Comparison of ENCODE assay signal across 14 cellular contexts in the genomic region with DNA sequence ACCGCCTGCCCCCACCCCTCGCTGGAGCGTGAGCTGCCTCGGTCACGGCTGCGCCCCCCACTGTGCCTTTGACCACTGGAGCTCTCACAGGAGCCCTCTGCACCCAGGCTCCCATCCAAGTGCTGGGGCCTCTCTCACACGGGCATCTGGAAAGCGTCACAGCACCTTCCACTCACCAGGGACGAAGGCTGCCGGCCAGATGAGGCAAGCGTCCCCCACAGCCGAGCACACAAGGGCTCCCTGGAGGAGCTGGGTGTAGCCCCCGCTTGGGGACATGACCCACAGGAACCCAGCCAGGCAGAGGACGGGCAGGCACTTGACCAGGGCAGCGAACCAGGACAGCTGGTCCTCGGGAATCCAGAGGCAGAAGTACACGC. TPM values are rescaled to one million over a fixed set of nuclear protein-coding genes. Genes with fewer than 3 reads are reported as not detected.
A peak's percentile ranks its signal among the peaks of the same experiment; 100 is the strongest.
DNase-seq lines count a peak whose midpoint lies in the region; ATAC-seq lines count a peak whose summit lies in the region.
"Had no signal": no experiment of that assay in that cellular context is flagged by ENCODE, and none has a peak within 500 bp of the region (broad histone marks: within the 10 kb centered on the region; RNA-seq: fewer than 3 reads in every experiment).

No MANE protein-coding gene starts in this region.

- H3K27ac Mint-ChIP-seq in activated naive CD4-positive, alpha-beta T cell treated with anti-CD3 and anti-CD28 coated beads, Interleukin-2, amount 50 U/mL, for 24 hours, result peak overlapping the region; percentile 59
- H3K27ac Mint-ChIP-seq in activated naive CD4-positive, alpha-beta T cell treated with anti-CD3 and anti-CD28 coated beads, Interleukin-2, amount 10 ng/mL, durations not matched to agents 7 days and 5 days, result no peak overlapping the region
- H3K27ac Mint-ChIP-seq in stimulated activated naive B cell treated with anti-CD40 and anti-IgM and Interleukin-4, amounts not matched to agents 10 μg/mL and 1 μg/mL and 100 μg/mL, for 72 hours, result peak overlapping the region; percentile 70

- DNase-seq in activated naive CD4-positive, alpha-beta T cell treated with anti-CD3 and anti-CD28 coated beads, Interleukin-2, amount 10 ng/mL, durations not matched to agents 7 days and 5 days, result no peak
- no peak for DNase-seq in right cardiac atrium
- DNase-seq in stimulated activated naive B cell treated with anti-CD40 and anti-IgM and Interleukin-4, amounts not matched to agents 10 μg/mL and 1 μg/mL and 100 μg/mL, for 72 hours, result no peak
- no peak for DNase-seq in foreskin melanocyte
- DNase-seq: activated naive CD4-positive, alpha-beta T cell treated with anti-CD3 and anti-CD28 coated beads, Interleukin-2, amount 50 U/mL, for 16 hours; effector CD4-positive, alpha-beta T cell; NCI-H187; NCI-H524 treated with DMSO at 0.1 percent for 48 hours; PC-3 had no signal

- no peaks in the 10 kb centered on the region for H3K4me1 Mint-ChIP-seq in activated naive CD4-positive, alpha-beta T cell treated with anti-CD3 and anti-CD28 coated beads, Interleukin-2, amount 50 U/mL, for 24 hours
- peaks cover 2% of the 10 kb centered on the region for H3K4me1 Mint-ChIP-seq in activated naive CD4-positive, alpha-beta T cell treated with anti-CD3 and anti-CD28 coated beads, Interleukin-2, amount 10 ng/mL, durations not matched to agents 7 days and 5 days
- peaks cover 10 to 16% of the 10 kb centered on the region in 2 donors for H3K4me1 Mint-ChIP-seq in stimulated activated naive B cell treated with anti-CD40 and anti-IgM and Interleukin-4, amounts not matched to agents 10 μg/mL and 1 μg/mL and 100 μg/mL, for 72 hours

- no peaks in the 10 kb centered on the region for H3K9me3 Mint-ChIP-seq in activated naive CD4-positive, alpha-beta T cell treated with anti-CD3 and anti-CD28 coated beads, Interleukin-2, amount 50 U/mL, for 24 hours
- H3K9me3 Mint-ChIP-seq in activated naive CD4-positive, alpha-beta T cell treated with anti-CD3 and anti-CD28 coated beads, Interleukin-2, amount 10 ng/mL, durations not matched to agents 7 days and 5 days, result no peaks in the 10 kb centered on the region
- H3K9me3 Mint-ChIP-seq in stimulated activated naive B cell treated with anti-CD40 and anti-IgM and Interleukin-4, amounts not matched to agents 10 μg/mL and 1 μg/mL and 100 μg/mL, for 72 hours, result no peaks in the 10 kb centered on the region

- no peak overlapping the region for H3K4me3 ChIP-seq in right cardiac atrium (ENCODE audit: low read length)

- H3K36me3 Mint-ChIP-seq in activated naive CD4-positive, alpha-beta T cell treated with anti-CD3 and anti-CD28 coated beads, Interleukin-2, amount 50 U/mL, for 24 hours, result peaks cover 7% of the 10 kb centered on the region
- H3K36me3 Mint-ChIP-seq in activated naive CD4-positive, alpha-beta T cell treated with anti-CD3 and anti-CD28 coated beads, Interleukin-2, amount 10 ng/mL, durations not matched to agents 7 days and 5 days, result peaks cover 39% of the 10 kb centered on the region
- H3K36me3 Mint-ChIP-seq in stimulated activated naive B cell treated with anti-CD40 and anti-IgM and Interleukin-4, amounts not matched to agents 10 μg/mL and 1 μg/mL and 100 μg/mL, for 72 hours, result peaks cover 38 to 64% of the 10 kb centered on the region in 2 donors

- intact Hi-C loops in right cardiac atrium (cut with DNase I), result no loop called here

- no peaks in the 10 kb centered on the region for H3K27me3 ChIP-seq in right cardiac atrium (ENCODE audit: control insufficient read depth, insufficient read depth)

- H3K27me3 Mint-ChIP-seq in activated naive CD4-positive, alpha-beta T cell treated with anti-CD3 and anti-CD28 coated beads, Interleukin-2, amount 50 U/mL, for 24 hours, result no peaks in the 10 kb centered on the region
- H3K27me3 Mint-ChIP-seq in activated naive CD4-positive, alpha-beta T cell treated with anti-CD3 and anti-CD28 coated beads, Interleukin-2, amount 10 ng/mL, durations not matched to agents 7 days and 5 days, result no peaks in the 10 kb centered on the region
- H3K27me3 Mint-ChIP-seq in stimulated activated naive B cell treated with anti-CD40 and anti-IgM and Interleukin-4, amounts not matched to agents 10 μg/mL and 1 μg/mL and 100 μg/mL, for 72 hours, result no peaks in the 10 kb centered on the region

- no peak overlapping the region for H3K4me3 Mint-ChIP-seq in activated naive CD4-positive, alpha-beta T cell treated with anti-CD3 and anti-CD28 coated beads, Interleukin-2, amount 50 U/mL, for 24 hours
- no peak overlapping the region for H3K4me3 Mint-ChIP-seq in activated naive CD4-positive, alpha-beta T cell treated with anti-CD3 and anti-CD28 coated beads, Interleukin-2, amount 10 ng/mL, durations not matched to agents 7 days and 5 days
- H3K4me3 Mint-ChIP-seq in stimulated activated naive B cell treated with anti-CD40 and anti-IgM and Interleukin-4, amounts not matched to agents 10 μg/mL and 1 μg/mL and 100 μg/mL, for 72 hours, result no peak overlapping the region

- CTCF ChIA-PET in activated naive CD4-positive, alpha-beta T cell treated with anti-CD3 and anti-CD28 coated beads, Interleukin-2, amount 10 ng/mL, durations not matched to agents 7 days and 5 days (lab: Charles Lee), result no interaction called here

- 53% methylated on average over 17 of the region's 17 CpGs for WGBS in right cardiac atrium

- no peaks in the 10 kb centered on the region for H3K9me3 ChIP-seq in right cardiac atrium (ENCODE audit: control insufficient read depth, low read length)

- no peak overlapping the region for H3K27ac ChIP-seq in right cardiac atrium (ENCODE audit: low read length)

- no peaks in the 10 kb centered on the region for H3K4me1 ChIP-seq in right cardiac atrium (ENCODE audit: control insufficient read depth, insufficient read depth, low read length)

- peak; percentile 9 to 17 for ATAC-seq in right cardiac atrium
- no peak for ATAC-seq in stimulated activated naive B cell treated with anti-CD40 and anti-IgM and Interleukin-4, amounts not matched to agents 10 μg/mL and 1 μg/mL and 100 μg/mL, for 72 hours (replicated peaks)
- no peak for ATAC-seq in GM18498 (IDR thresholded peaks at IDR 0.05; ENCODE audit: unreplicated experiment)
- ATAC-seq: PC-3 had no signal

RNA-seq across cellular contexts. Expression of a gene that starts 0.6 kb away (rescaled TPM):
- 1 to 10 TPM in 3 of 4 donors, under 1 TPM in 1; 0.80 to 2.1 (median 1.3) TPM for total RNA-seq in right cardiac atrium
- polyA plus RNA-seq in right cardiac atrium, result 1.6 TPM

RNA-seq across cellular contexts. Expression of a gene that starts 18.7 kb away (rescaled TPM):
- total RNA-seq in right cardiac atrium, result 1 to 10 TPM in 2 of 4 donors, under 1 TPM in 2; 0.14 to 3.1 (median 0.75) TPM
- polyA plus RNA-seq in right cardiac atrium, result 0.72 TPM
- total RNA-seq: activated CD8-positive, alpha-beta memory T cell treated with anti-CD3 and anti-CD28 coated beads for 36 hours had no signal

RNA-seq across cellular contexts. Expression of a gene that starts 30.8 kb away (rescaled TPM):
- 10 to 100 TPM; 39.3 to 43.5 (median 41.4) TPM for total RNA-seq in right cardiac atrium
- polyA plus RNA-seq in right cardiac atrium, result 31.7 TPM

RNA-seq across cellular contexts. Expression of a gene that starts 47.9 kb away (rescaled TPM):
- 1 to 10 TPM in 1 of 4 donors, not detected in 3; 1.3 TPM for total RNA-seq in right cardiac atrium
- 0.09 TPM for polyA plus RNA-seq in right cardiac atrium
- total RNA-seq: activated CD8-positive, alpha-beta memory T cell treated with anti-CD3 and anti-CD28 coated beads for 36 hours; lung microvascular endothelial cell; osteoblast had no signal

RNA-seq across cellular contexts. Expression of a gene that starts 51.9 kb away (rescaled TPM):
- 10 to 100 TPM; 27.7 to 35.1 (median 31.3) TPM for total RNA-seq in right cardiac atrium
- 48.0 TPM for polyA plus RNA-seq in right cardiac atrium

Comparison
In these comparisons a context has a peak if more than half of its experiments do, and no peak if none do; other contexts are left out.
1. ATAC-seq: peak in right cardiac atrium (2 of 2); none in stimulated activated naive B cell treated with anti-CD40 and anti-IgM and Interleukin-4, amounts not matched to agents 10 μg/mL and 1 μg/mL and 100 μg/mL, for 72 hours (0 of 2) and GM18498 (single experiment).